Comparison of ENCODE assay signal across 8 cellular contexts in genomic region chr6:99568103-99568933, GRCh38. TPM values are rescaled to one million over a fixed set of nuclear protein-coding genes. Genes with fewer than 3 reads are reported as not detected.
DNase-seq lines count a peak whose midpoint lies in the region; ATAC-seq and TF ChIP-seq lines count a peak whose summit lies in the region.

CCNC (minus strand) TSS chr6:99568660; CDS start chr6:99568527, 133 bp downstream.

- ATAC-seq in HG03460 (IDR thresholded peaks at IDR 0.05; ENCODE audit: unreplicated experiment) (peak; percentile 98), left lung (peak; percentile 99)

- no peaks in the 10 kb centered on the region for H3K27me3 ChIP-seq in BJ (ENCODE audit: control insufficient read depth, insufficient read depth, low read length)
- no peaks in the 10 kb centered on the region for H3K27me3 ChIP-seq in left lung

- H3K27ac ChIP-seq in left lung: peak within 1 kb of the TSS; percentile 85 to 86

- peaks cover 4 to 23% of the 10 kb centered on the region in 2 donors for H3K4me1 ChIP-seq in left lung

- H3K4me3 ChIP-seq in BJ (ENCODE audit: low read depth, low read length) (peak within 1 kb of the TSS; percentile 99), left lung (peak within 1 kb of the TSS; percentile 73 to 88)

- DNase-seq in BJ (ENCODE audit: low read depth) (peak; percentile 76), GM19240 (ENCODE audit: insufficient read length, low spot score) (peak; percentile 62), NCI-H526 treated with DMSO at 0.1 percent for 48 hours (lab: John Stamatoyannopoulos, UW) (peak; percentile 84), dermis blood vessel endothelial cell (peak; percentile 98), left lung (peak; percentile 93 to 96)
- peak; percentile 86 to 88 for DNase-seq in activated CD4-positive, alpha-beta T cell treated with anti-CD3 and anti-CD28 coated beads, Interleukin-2, amount 50 U/mL, for 24 hours (ENCODE audit: low read depth in 1 of 2, low spot score in 1 of 2)
- peak; percentile 85 to 88 for DNase-seq in stimulated activated CD4-positive, alpha-beta T cell treated with anti-CD3 and anti-CD28 coated beads, Interleukin-2, amount 100 ng/mL, for 48 hours

- TF ChIP-seq CTCF in BJ (IDR thresholded peaks at IDR 0.05; ENCODE audit: insufficient read depth, low read depth, low read length) (no peak), left lung (IDR thresholded peaks at IDR 0.05) (no peak)

- POLR2A ChIA-PET in BJ (lab: Charles Lee): no interaction called here

- intact Hi-C loops in left lung (cut with DNase I): no loop called here

- H3K36me3 ChIP-seq in BJ (ENCODE audit: control insufficient read depth, insufficient read depth, low read length): no peaks in the 10 kb centered on the region
- no peaks in the 10 kb centered on the region for H3K36me3 ChIP-seq in left lung

- H3K9me3 ChIP-seq in left lung: no peaks in the 10 kb centered on the region

- CTCF ChIA-PET in BJ (lab: Yijun Ruan, JAX): interaction anchor here (1.6 kb wide), 1 partner anchor 21 kb away, joined by 5 read pairs; no protein-coding TSS in a partner anchor

RNA-seq across cellular contexts. Expression of gene CCNC, which starts in this region (rescaled TPM):
- 32.3 and 44.8 TPM in 2 replicates for polyA plus RNA-seq in BJ (2011; rRNA removed)
- 15.8 and 23.6 TPM in 2 replicates for polyA minus RNA-seq in BJ (2011; rRNA and poly(A)+ RNA removed)
- total RNA-seq in dermis blood vessel endothelial cell (85.4 and 105 TPM in 2 replicates), left lung (10 to 100 TPM; 55.6 to 63.7 TPM)

Comparison
In these comparisons a context has a peak if more than half of its experiments do, and no peak if none do; other contexts are left out.
1. Peak in every context shown above with its lines: DNase-seq, ATAC-seq, H3K4me3 ChIP-seq and H3K27ac ChIP-seq.